8 cellular contexts compared by ENCODE assay signal in the genomic region with DNA sequence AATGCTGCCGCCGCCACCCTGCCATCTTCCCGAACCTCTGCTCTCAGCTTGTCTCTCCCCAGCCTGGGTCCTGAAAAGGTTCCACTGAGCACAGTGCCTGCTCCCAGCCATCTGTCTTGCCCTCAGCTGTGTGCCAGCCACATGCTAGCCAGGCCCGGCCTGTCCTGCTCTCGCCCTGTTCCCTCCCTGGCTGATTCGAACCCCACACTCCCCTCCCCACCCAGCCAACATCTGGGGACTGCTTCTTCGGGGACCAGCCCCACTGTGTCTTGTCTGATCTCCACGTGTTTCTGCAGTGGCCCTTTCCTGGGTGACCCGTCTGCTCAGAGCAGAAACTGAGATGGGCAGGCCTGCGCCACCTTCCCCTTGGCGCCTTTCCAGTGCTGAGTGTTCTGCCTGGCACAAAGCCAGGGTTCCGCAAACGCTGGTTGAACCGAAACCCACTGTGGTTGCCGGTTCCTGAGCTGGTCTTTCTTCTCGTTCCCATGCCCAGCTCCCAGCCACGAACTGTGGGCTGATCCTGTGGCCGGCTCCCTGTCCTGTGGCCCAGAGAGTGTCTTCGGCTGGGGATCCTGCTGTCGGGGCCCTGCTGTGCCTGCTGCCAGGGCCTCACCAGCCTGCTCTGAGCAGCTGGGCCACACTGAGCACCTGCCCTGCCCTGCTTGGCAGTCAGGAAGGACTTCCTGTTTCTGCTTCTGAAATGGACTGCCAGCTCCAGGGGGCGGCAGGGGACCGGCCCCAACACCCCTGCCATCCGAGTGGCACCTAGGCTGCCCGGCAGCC.
DNase-seq lines count a peak whose midpoint lies in the region.

No MANE protein-coding gene starts in this region.

- peak overlapping the region; percentile 96 for H3K27ac Mint-ChIP-seq in activated naive CD4-positive, alpha-beta T cell treated with anti-CD3 and anti-CD28 coated beads, Interleukin-2, amount 10 ng/mL, durations not matched to agents 7 days and 5 days

- H3K27me3 Mint-ChIP-seq in activated naive CD4-positive, alpha-beta T cell treated with anti-CD3 and anti-CD28 coated beads, Interleukin-2, amount 10 ng/mL, durations not matched to agents 7 days and 5 days, result peaks cover 29% of the 10 kb centered on the region

- DNase-seq in Daoy (ENCODE audit: low read depth) (peak; percentile 58), HPDE6-E6E7 (ENCODE audit: extremely low spot score) (peak; percentile 23), SKM-1 (lab: John Stamatoyannopoulos, UW; ENCODE audit: unreplicated experiment) (peak; percentile 88), islet precursor cell (peak; percentile 48), OCI-M1 (lab: John Stamatoyannopoulos, UW) (no peak), NCI-H128 (lab: John Stamatoyannopoulos, UW; ENCODE audit: unreplicated experiment) (no peak)
- DNase-seq in activated naive CD4-positive, alpha-beta T cell treated with anti-CD3 and anti-CD28 coated beads, Interleukin-2, amount 10 ng/mL, durations not matched to agents 7 days and 5 days, result peak; percentile 81
- peak; percentile 74 to 79 for DNase-seq in stimulated activated CD4-positive, alpha-beta T cell treated with anti-CD3 and anti-CD28 coated beads, Interleukin-2, amount 100 ng/mL, for 24 hours

- H3K4me3 Mint-ChIP-seq in activated naive CD4-positive, alpha-beta T cell treated with anti-CD3 and anti-CD28 coated beads, Interleukin-2, amount 10 ng/mL, durations not matched to agents 7 days and 5 days, result peak overlapping the region; percentile 32

- CTCF ChIA-PET in activated naive CD4-positive, alpha-beta T cell treated with anti-CD3 and anti-CD28 coated beads, Interleukin-2, amount 10 ng/mL, durations not matched to agents 7 days and 5 days (lab: Charles Lee), result interaction anchor here (0.8 to 2.9 kb wide), 7 partner anchors 49 to 225 kb away, joined by 3 to 17 read pairs (median 3); no protein-coding TSS in a partner anchor

- H3K9me3 Mint-ChIP-seq in activated naive CD4-positive, alpha-beta T cell treated with anti-CD3 and anti-CD28 coated beads, Interleukin-2, amount 10 ng/mL, durations not matched to agents 7 days and 5 days, result no peaks in the 10 kb centered on the region

- peaks cover 5% of the 10 kb centered on the region for H3K36me3 Mint-ChIP-seq in activated naive CD4-positive, alpha-beta T cell treated with anti-CD3 and anti-CD28 coated beads, Interleukin-2, amount 10 ng/mL, durations not matched to agents 7 days and 5 days

- H3K4me1 Mint-ChIP-seq in activated naive CD4-positive, alpha-beta T cell treated with anti-CD3 and anti-CD28 coated beads, Interleukin-2, amount 10 ng/mL, durations not matched to agents 7 days and 5 days, result peaks cover 88% of the 10 kb centered on the region

Comparison
In these comparisons a context has a peak if more than half of its experiments do, and no peak if none do; other contexts are left out.
1. DNase-seq: peak in Daoy (single experiment), HPDE6-E6E7 (single experiment), SKM-1 (single experiment), activated naive CD4-positive, alpha-beta T cell treated with anti-CD3 and anti-CD28 coated beads, Interleukin-2, amount 10 ng/mL, durations not matched to agents 7 days and 5 days (single experiment), islet precursor cell (single experiment) and stimulated activated CD4-positive, alpha-beta T cell treated with anti-CD3 and anti-CD28 coated beads, Interleukin-2, amount 100 ng/mL, for 24 hours (2 of 2); none in OCI-M1 (single experiment) and NCI-H128 (single experiment).